Comparison of ENCODE assay signal across 8 cellular contexts in the genomic region with DNA sequence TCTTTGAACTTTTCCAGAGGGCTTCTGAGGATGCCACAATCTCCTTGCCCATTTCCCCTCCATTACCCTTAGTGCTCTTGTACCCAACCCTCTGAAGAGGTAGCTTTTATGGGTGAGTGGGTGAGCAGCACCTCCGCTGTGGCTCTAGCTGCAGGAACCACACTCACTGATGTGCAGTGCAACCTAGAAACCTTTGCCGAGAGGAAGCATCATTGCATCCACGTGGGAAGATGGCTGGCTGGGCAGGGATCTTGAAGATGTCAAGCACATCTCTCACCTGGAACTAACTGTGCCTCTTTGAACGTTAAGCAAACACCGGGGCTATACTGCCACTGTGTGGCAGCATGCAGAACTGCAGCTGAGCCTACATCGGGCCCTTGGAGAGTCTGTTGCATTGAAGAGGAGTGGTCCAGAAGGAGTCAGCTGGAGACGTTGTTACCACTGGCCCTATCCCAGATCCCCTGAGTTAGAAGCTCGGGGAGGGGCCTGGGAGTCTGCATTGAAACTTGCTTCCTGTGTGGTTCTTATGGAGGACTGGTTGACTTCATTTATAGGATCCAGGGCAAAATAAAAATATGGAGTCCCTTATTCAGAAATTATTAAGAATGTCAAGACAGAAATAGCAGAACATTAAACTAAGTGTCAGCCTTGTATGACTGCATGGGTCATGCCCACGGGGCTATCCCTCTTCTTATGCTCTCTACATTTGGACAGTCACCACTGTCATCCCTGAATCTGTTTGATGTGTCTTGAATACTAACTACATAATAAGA. TPM values are rescaled to one million over a fixed set of nuclear protein-coding genes. Genes with fewer than 3 reads are reported as not detected.
DNase-seq lines count a peak whose midpoint lies in the region; ATAC-seq and TF ChIP-seq lines count a peak whose summit lies in the region.

No MANE protein-coding gene starts in this region.

- H3K9me3 ChIP-seq in HAP-1 (no peaks in the 10 kb centered on the region), prostate gland (no peaks in the 10 kb centered on the region)

- no peak overlapping the region for H3K4me3 Mint-ChIP-seq in activated naive CD8-positive, alpha-beta T cell treated with anti-CD3 and anti-CD28 coated beads, Interleukin-2, amount 10 ng/mL, durations not matched to agents 7 days and 5 days

- TF ChIP-seq CTCF in NB4 (IDR thresholded peaks at IDR 0.05; ENCODE audit: low read depth, low read length) (peak; percentile 99), prostate gland (IDR thresholded peaks at IDR 0.05) (peak; percentile 90 to 98 (median 97))

- H3K4me1 ChIP-seq in HAP-1 (no peaks in the 10 kb centered on the region), prostate gland (replicated peaks) (peaks cover 4% of the 10 kb centered on the region)

- in situ Hi-C loops in HAP-1 (cut with MboI; ENCODE audit: low sequenced_read_pairs), result loop anchor here (5.0 to 25.0 kb wide), 2 partner anchors 149 to 454 kb away; no protein-coding TSS in a partner anchor

- H3K27me3 ChIP-seq in HAP-1 (ENCODE audit: low read depth) (no peaks in the 10 kb centered on the region), prostate gland (replicated peaks; ENCODE audit: insufficient read depth) (no peaks in the 10 kb centered on the region)

- H3K36me3 ChIP-seq in HAP-1 (replicated peaks), result peaks cover 19% of the 10 kb centered on the region
- no peaks in the 10 kb centered on the region for H3K36me3 ChIP-seq in prostate gland

- ATAC-seq in activated naive CD8-positive, alpha-beta T cell treated with anti-CD3 and anti-CD28 coated beads, Interleukin-2, amount 10 ng/mL, durations not matched to agents 7 days and 5 days (ENCODE audit: low read depth), result peak; percentile 81
- ATAC-seq in Right ventricle myocardium superior (ENCODE audit: poor library complexity), result peak; percentile 74
- ATAC-seq in HG03521 (IDR thresholded peaks at IDR 0.05; ENCODE audit: unreplicated experiment), result no peak

- POLR2A ChIA-PET in activated naive CD8-positive, alpha-beta T cell treated with anti-CD3 and anti-CD28 coated beads, Interleukin-2, amount 10 ng/mL, durations not matched to agents 7 days and 5 days (lab: Charles Lee), result interaction anchor here (1.5 to 2.7 kb wide), 2 partner anchors 148 to 168 kb away, joined by 4 to 12 read pairs; a partner anchor contains a TSS

- no peak overlapping the region for H3K27ac ChIP-seq in prostate gland

- TF ChIP-seq POLR2A in NB4 (IDR thresholded peaks at IDR 0.05; ENCODE audit: extremely low read depth, insufficient read length) (no peak), prostate gland (IDR thresholded peaks at IDR 0.05) (no peak)

- H3K4me1 Mint-ChIP-seq in activated naive CD8-positive, alpha-beta T cell treated with anti-CD3 and anti-CD28 coated beads, Interleukin-2, amount 10 ng/mL, durations not matched to agents 7 days and 5 days, result peaks cover 1% of the 10 kb centered on the region

- 15% methylated on average over 9 of the region's 9 CpGs for WGBS in prostate gland

- H3K27me3 Mint-ChIP-seq in activated naive CD8-positive, alpha-beta T cell treated with anti-CD3 and anti-CD28 coated beads, Interleukin-2, amount 10 ng/mL, durations not matched to agents 7 days and 5 days, result peaks cover 5% of the 10 kb centered on the region

- intact Hi-C loops in Right ventricle myocardium superior (cut with DNase I) (loop anchor here (2.0 kb wide), 1 partner anchor 150 kb away; no protein-coding TSS in a partner anchor), prostate gland (cut with DNase I) (loop anchor here (1.0 kb wide), 1 partner anchor 148 kb away; no protein-coding TSS in a partner anchor)

- H3K4me3 ChIP-seq in HAP-1 (no peak overlapping the region), NB4 (ENCODE audit: low read depth, low read length) (no peak overlapping the region), prostate gland (no peak overlapping the region)

- DNase-seq in EL, result peak; percentile 67
- peak; percentile 49 to 78 for DNase-seq in HAP-1 (ENCODE audit: low spot score in 2 of 2)
- peak; percentile 78 for DNase-seq in NB4 (ENCODE audit: low read depth)
- DNase-seq in SKM-1 (lab: John Stamatoyannopoulos, UW; ENCODE audit: unreplicated experiment), result peak; percentile 45
- DNase-seq in activated naive CD8-positive, alpha-beta T cell treated with anti-CD3 and anti-CD28 coated beads, Interleukin-2, amount 10 ng/mL, durations not matched to agents 7 days and 5 days, result peak; percentile 80
- DNase-seq in Right ventricle myocardium superior, result peak; percentile 76
- DNase-seq in prostate gland (ENCODE audit: low spot score), result peak; percentile 67

- H3K27ac Mint-ChIP-seq in activated naive CD8-positive, alpha-beta T cell treated with anti-CD3 and anti-CD28 coated beads, Interleukin-2, amount 10 ng/mL, durations not matched to agents 7 days and 5 days, result peak overlapping the region; percentile 26

- no peaks in the 10 kb centered on the region for H3K9me3 Mint-ChIP-seq in activated naive CD8-positive, alpha-beta T cell treated with anti-CD3 and anti-CD28 coated beads, Interleukin-2, amount 10 ng/mL, durations not matched to agents 7 days and 5 days

- H3K36me3 Mint-ChIP-seq in activated naive CD8-positive, alpha-beta T cell treated with anti-CD3 and anti-CD28 coated beads, Interleukin-2, amount 10 ng/mL, durations not matched to agents 7 days and 5 days, result no peaks in the 10 kb centered on the region

RNA-seq across cellular contexts. Expression of a gene that starts 28.7 kb away (rescaled TPM):
- under 1 TPM; 0.08 to 0.14 TPM for total RNA-seq in activated naive CD8-positive, alpha-beta T cell treated with anti-CD3 and anti-CD28 coated beads, Interleukin-2, amount 10 ng/mL, durations not matched to agents 7 days and 5 days
- total RNA-seq in Right ventricle myocardium superior (134 TPM), prostate gland (100 to 1,000 TPM; 162 to 319 TPM)

RNA-seq across cellular contexts. Expression of a gene that starts 33.4 kb away (rescaled TPM):
- 100 to 1,000 TPM in 1 of 2 experiments, 10 to 100 TPM in 1; 97.3 to 115 TPM for total RNA-seq in activated naive CD8-positive, alpha-beta T cell treated with anti-CD3 and anti-CD28 coated beads, Interleukin-2, amount 10 ng/mL, durations not matched to agents 7 days and 5 days
- total RNA-seq in Right ventricle myocardium superior (51.1 TPM), prostate gland (100 to 1,000 TPM; 152 to 250 TPM)

Comparison
In these comparisons a context has a peak if more than half of its experiments do, and no peak if none do; other contexts are left out.
1. RNA of a gene that starts 28.7 kb away (total RNA-seq): 162 to 319 TPM in prostate gland and 134 TPM in Right ventricle myocardium superior (single experiment); 0.08 to 0.14 TPM in activated naive CD8-positive, alpha-beta T cell treated with anti-CD3 and anti-CD28 coated beads, Interleukin-2, amount 10 ng/mL, durations not matched to agents 7 days and 5 days; every median in the first group is over 100 times any median in the second.
2. Peak in every context shown above with its lines, with median percentiles within 50 percentile points of each other: DNase-seq.